Comparison of ENCODE assay signal across 13 cellular contexts in the genomic region with DNA sequence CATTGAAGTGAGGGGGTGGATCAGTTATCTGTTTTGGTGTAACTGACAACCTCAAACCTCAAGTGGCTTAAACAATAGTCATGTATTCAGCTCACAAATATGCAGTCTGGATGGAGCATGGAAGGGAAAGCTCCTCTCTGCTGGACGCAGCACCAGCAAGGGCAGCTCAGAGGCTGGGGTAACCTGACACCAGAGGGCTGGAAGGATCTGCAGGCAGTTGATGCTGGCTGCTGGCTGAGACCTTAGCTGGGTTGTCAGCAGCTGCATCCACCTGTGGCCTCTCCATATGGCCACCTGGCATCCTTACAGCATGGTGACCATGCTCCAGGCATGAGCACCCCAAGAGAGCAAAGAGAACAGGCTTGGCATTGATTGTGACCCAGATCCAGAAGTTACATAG. TPM values are rescaled to one million over a fixed set of nuclear protein-coding genes. Genes with fewer than 3 reads are reported as not detected.
DNase-seq lines count a peak whose midpoint lies in the region; ATAC-seq, FAIRE-seq and TF ChIP-seq lines count a peak whose summit lies in the region.
"Had no signal": no experiment of that assay in that cellular context is flagged by ENCODE, and none has a peak within 500 bp of the region (broad histone marks: within the 10 kb centered on the region; RNA-seq: fewer than 3 reads in every experiment).

No MANE protein-coding gene starts in this region.

- H3K27me3 Mint-ChIP-seq in astrocyte (ENCODE audit: low read depth, unreplicated experiment) (peaks cover 8% of the 10 kb centered on the region), T-cell (peaks cover 52 to 62% of the 10 kb centered on the region in 2 donors)

- H2AFZ ChIP-seq in astrocyte (ENCODE audit: low read depth, low read length), result no peak overlapping the region

- peak; percentile 44 for DNase-seq in EL
- DNase-seq in MG63, result peak; percentile 96
- peak; percentile 68 for DNase-seq in astrocyte (ENCODE audit: low read depth)
- no peak for DNase-seq in left lung
- no peak for DNase-seq in T-cell
- DNase-seq in heart right ventricle, result no peak
- DNase-seq: activated effector memory CD4-positive, alpha-beta T cell treated with anti-CD3 and anti-CD28 coated beads, Interleukin-2, amount 50 U/mL, for 16 hours; DMS79; effector CD4-positive, alpha-beta T cell; natural killer cell; RPMI8226; stimulated activated naive CD4-positive, alpha-beta T cell had no signal

- H3K4me3 Mint-ChIP-seq in astrocyte (ENCODE audit: unreplicated experiment) (no peak overlapping the region), T-cell (no peak overlapping the region)
- H3K4me3 Mint-ChIP-seq: natural killer cell had no signal

- H3K27me3 ChIP-seq in MG63 (peaks cover 24% of the 10 kb centered on the region), astrocyte (ENCODE audit: insufficient read depth, low read length) (peaks cover 2% of the 10 kb centered on the region), left lung (peaks cover 0 to 33% of the 10 kb centered on the region in 2 donors), heart right ventricle (peaks cover 0 to 19% (median 0%) of the 10 kb centered on the region in 7 donors)

- TF ChIP-seq CTCF in astrocyte (IDR thresholded peaks at IDR 0.05; ENCODE audit: insufficient read depth, low read depth, low read length) (no peak), left lung (IDR thresholded peaks at IDR 0.05) (no peak), heart right ventricle (IDR thresholded peaks at IDR 0.05) (no peak)

- H3K36me3 Mint-ChIP-seq in astrocyte (ENCODE audit: low read depth, unreplicated experiment) (peaks cover 2% of the 10 kb centered on the region), T-cell (no peaks in the 10 kb centered on the region)
- H3K36me3 Mint-ChIP-seq: natural killer cell had no signal

- H3K9me3 ChIP-seq in MG63 (no peaks in the 10 kb centered on the region), astrocyte (ENCODE audit: insufficient read depth, low read depth, low read length) (no peaks in the 10 kb centered on the region), left lung (no peaks in the 10 kb centered on the region), heart right ventricle (no peaks in the 10 kb centered on the region)

- H3K4me1 Mint-ChIP-seq in astrocyte (ENCODE audit: low read depth, unreplicated experiment), result peaks cover 12% of the 10 kb centered on the region
- peaks cover 4 to 5% (median 4%) of the 10 kb centered on the region in 3 donors for H3K4me1 Mint-ChIP-seq in T-cell

- H3K36me3 ChIP-seq in MG63 (no peaks in the 10 kb centered on the region), astrocyte (ENCODE audit: insufficient read depth, low read length) (no peaks in the 10 kb centered on the region), left lung (no peaks in the 10 kb centered on the region), heart right ventricle (no peaks in the 10 kb centered on the region)

- H3K4me2 ChIP-seq in astrocyte (ENCODE audit: low read length), result no peak overlapping the region

- ATAC-seq in left lung (peak; percentile 11), GM18519 (IDR thresholded peaks at IDR 0.05; ENCODE audit: low FRiP score, unreplicated experiment) (no peak), T-cell (replicated peaks in 1 of 4) (no peak), heart right ventricle (no peak)
- ATAC-seq: natural killer cell had no signal

- 57 to 62% methylated on average over 1 of the region's 1 CpG for WGBS in heart right ventricle, 2 donors

- H3K79me2 ChIP-seq in astrocyte (ENCODE audit: insufficient read depth, low read length), result no peaks in the 10 kb centered on the region

- H3K4me3 ChIP-seq in MG63 (no peak overlapping the region), astrocyte (ENCODE audit: insufficient read depth, low read depth, low read length) (no peak overlapping the region), left lung (no peak overlapping the region), heart right ventricle (no peak overlapping the region)

- H3K27ac Mint-ChIP-seq in astrocyte (ENCODE audit: unreplicated experiment), result no peak overlapping the region
- no peak overlapping the region for H3K27ac Mint-ChIP-seq in T-cell
- H3K27ac Mint-ChIP-seq: natural killer cell had no signal

- H3K9me3 Mint-ChIP-seq in astrocyte (ENCODE audit: unreplicated experiment) (peaks cover 7% of the 10 kb centered on the region), T-cell (no peaks in the 10 kb centered on the region)
- H3K9me3 Mint-ChIP-seq: natural killer cell had no signal

- intact Hi-C loops in left lung (cut with DNase I) (no loop called here), heart right ventricle (cut with DNase I) (loop anchor here in 2 of 10 donors (5.0 to 10.0 kb wide), 2 partner anchors 54 to 454 kb away; no protein-coding TSS in a partner anchor)

- CTCF ChIA-PET in T-cell (lab: Charles Lee), result no interaction called here

- no peak overlapping the region for H3K9ac ChIP-seq in astrocyte (ENCODE audit: low read length)

- H3K27ac ChIP-seq in astrocyte (ENCODE audit: low read depth, low read length) (no peak overlapping the region), left lung (no peak overlapping the region), heart right ventricle (no peak overlapping the region)

- POLR2A ChIA-PET in T-cell (lab: Charles Lee), result no interaction called here

- H3K4me1 ChIP-seq in astrocyte (ENCODE audit: insufficient read depth, low read length) (no peaks in the 10 kb centered on the region), left lung (peaks cover 0 to 8% of the 10 kb centered on the region in 2 donors), heart right ventricle (peaks cover 0 to 9% (median 0%) of the 10 kb centered on the region in 9 donors)

- FAIRE-seq in astrocyte (lab: Jason Lieb, UNC), result no peak

- no peaks in the 10 kb centered on the region for H4K20me1 ChIP-seq in astrocyte (ENCODE audit: insufficient read depth, low read length)

RNA-seq across cellular contexts. Expression of gene ENPP6, which starts 46.7 kb away (rescaled TPM):
- total RNA-seq in MG63 (2014; rRNA removed; shearing (Covaris generic); ENCODE audit: low replicate concordance), result 0.16 and 0.27 TPM in 2 replicates
- total RNA-seq in astrocyte (0.50 TPM in 1 of 2 replicates, not detected in the other), left lung (under 1 TPM; 0.20 to 0.21 TPM), T-cell (not detected), heart right ventricle (under 1 TPM in 7 of 10 donors, not detected in 3; 0.05 to 0.68 (median 0.07) TPM)
- polyA plus RNA-seq in heart right ventricle, result under 1 TPM; 0.03 to 0.07 TPM

Comparison
In these comparisons a context has a peak if more than half of its experiments do, and no peak if none do; other contexts are left out.
1. DNase-seq: peak in EL (single experiment), MG63 (single experiment) and astrocyte (single experiment); none in left lung (0 of 2), T-cell (0 of 34) and heart right ventricle (0 of 2).